ENCODE assay signal across 15 cellular contexts in the genomic region with DNA sequence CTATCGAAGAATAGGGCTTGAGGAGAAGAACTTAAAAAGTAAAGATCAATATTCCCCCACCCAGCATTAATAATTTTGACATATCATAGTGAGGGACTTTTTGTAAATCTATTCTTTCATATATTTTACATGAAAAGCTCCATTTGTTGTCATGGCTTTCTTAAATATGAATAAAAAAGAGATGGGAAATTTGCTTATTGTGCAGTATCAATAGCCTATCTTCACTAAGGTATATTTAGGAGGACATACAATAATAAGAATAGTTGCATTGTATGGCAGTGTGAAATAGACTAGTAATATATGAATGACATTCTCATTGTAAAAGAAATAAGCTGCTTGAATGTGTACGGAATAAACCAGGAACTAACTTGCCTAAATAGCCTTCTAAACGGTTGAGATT.
"Had no signal": no experiment of that assay in that cellular context is flagged by ENCODE, and none has a peak within 500 bp of the region (broad histone marks: within the 10 kb centered on the region; RNA-seq: fewer than 3 reads in every experiment).

No MANE protein-coding gene starts in this region.

- H3K36me3 ChIP-seq: gastroesophageal sphincter, suprapubic skin had no signal

- H3K27me3 Mint-ChIP-seq: activated CD8-positive, alpha-beta T cell treated with anti-CD3 and anti-CD28 coated beads for 36 hours; natural killer cell treated with Interleukin-12 subunit alpha and Interleukin-12 subunit beta and Interleukin-15 and Interleukin-18, amount 100 ng/mL, for 72 hours; stimulated activated naive CD8-positive, alpha-beta T cell treated with anti-CD3 and anti-CD28 coated beads, Interleukin-15, Interleukin-2, amounts not matched to agents 100 ng/mL and 50 ng/mL, for 24 hours; type B pancreatic cell had no signal

- ATAC-seq: activated CD8-positive, alpha-beta T cell treated with anti-CD3 and anti-CD28 coated beads for 36 hours; activated T-cell treated with anti-CD3 and anti-CD28 coated beads, Interleukin-2, amount 50 U/mL, for 4 hours; gastroesophageal sphincter; natural killer cell treated with Interleukin-12 subunit alpha and Interleukin-12 subunit beta and Interleukin-15 and Interleukin-18, amount 100 ng/mL, for 72 hours had no signal

- DNase-seq: activated CD4-positive, alpha-beta T cell treated with anti-CD3 and anti-CD28 coated beads for 4 hours; activated effector memory CD4-positive, alpha-beta T cell treated with Interleukin-2 at 50 U/mL for 16 hours; activated naive CD4-positive, alpha-beta T cell treated with anti-CD3 and anti-CD28 coated beads, Interleukin-2, amount 50 U/mL, for 16 hours; activated T-cell treated with anti-CD3 and anti-CD28 coated beads, Interleukin-2, amount 50 U/mL, for 4 hours; erythroblast; occipital lobe; small intestine had no signal

- H3K36me3 Mint-ChIP-seq: natural killer cell treated with Interleukin-12 subunit alpha and Interleukin-12 subunit beta and Interleukin-15 and Interleukin-18, amount 100 ng/mL, for 72 hours; type B pancreatic cell had no signal

- H3K4me3 ChIP-seq: gastroesophageal sphincter, suprapubic skin had no signal

- H3K27me3 ChIP-seq: gastroesophageal sphincter, suprapubic skin had no signal

- H3K27ac ChIP-seq: gastroesophageal sphincter, suprapubic skin, VCaP had no signal

- H3K9me3 Mint-ChIP-seq: activated CD8-positive, alpha-beta T cell treated with anti-CD3 and anti-CD28 coated beads for 36 hours; activated T-cell treated with anti-CD3 and anti-CD28 coated beads, Interleukin-2, amount 50 U/mL, for 4 hours; endodermal cell; natural killer cell treated with Interleukin-12 subunit alpha and Interleukin-12 subunit beta and Interleukin-15 and Interleukin-18, amount 100 ng/mL, for 72 hours; stimulated activated naive CD8-positive, alpha-beta T cell treated with anti-CD3 and anti-CD28 coated beads, Interleukin-15, Interleukin-2, amounts not matched to agents 100 ng/mL and 50 ng/mL, for 24 hours; type B pancreatic cell had no signal

- H3K9me3 ChIP-seq: gastroesophageal sphincter, suprapubic skin had no signal

- H3K27ac Mint-ChIP-seq: activated CD8-positive, alpha-beta T cell treated with anti-CD3 and anti-CD28 coated beads for 36 hours; endodermal cell; natural killer cell treated with Interleukin-12 subunit alpha and Interleukin-12 subunit beta and Interleukin-15 and Interleukin-18, amount 100 ng/mL, for 72 hours; stimulated activated naive CD8-positive, alpha-beta T cell treated with anti-CD3 and anti-CD28 coated beads, Interleukin-15, Interleukin-2, amounts not matched to agents 100 ng/mL and 50 ng/mL, for 24 hours; type B pancreatic cell had no signal

- H3K4me3 Mint-ChIP-seq: activated CD8-positive, alpha-beta T cell treated with anti-CD3 and anti-CD28 coated beads for 36 hours; activated T-cell treated with anti-CD3 and anti-CD28 coated beads, Interleukin-2, amount 50 U/mL, for 4 hours; endodermal cell; natural killer cell treated with Interleukin-12 subunit alpha and Interleukin-12 subunit beta and Interleukin-15 and Interleukin-18, amount 100 ng/mL, for 72 hours; stimulated activated naive CD8-positive, alpha-beta T cell treated with anti-CD3 and anti-CD28 coated beads, Interleukin-15, Interleukin-2, amounts not matched to agents 100 ng/mL and 50 ng/mL, for 24 hours; type B pancreatic cell had no signal
